In the genomic region with DNA sequence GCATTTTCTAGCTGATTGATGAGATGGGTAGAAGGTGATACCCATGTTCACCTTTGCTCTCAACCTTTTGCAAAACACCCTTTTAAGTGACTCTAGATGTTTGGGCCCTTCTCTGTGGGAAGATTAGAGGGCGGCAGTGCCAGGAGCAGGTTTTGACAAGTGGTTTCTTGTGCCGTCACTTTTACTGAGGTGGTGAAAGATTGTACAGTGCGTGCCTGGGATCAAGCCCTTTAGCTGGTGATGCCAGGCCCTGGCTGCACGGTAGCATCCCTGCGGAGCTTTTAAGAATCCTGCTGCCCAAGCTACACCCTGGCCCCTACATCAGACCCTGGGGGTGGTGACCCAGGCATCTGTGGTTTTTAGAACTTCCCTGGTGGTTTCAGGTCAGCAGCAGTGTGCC, we compare ENCODE assay signal across 29 cellular contexts.
"Had no signal": no experiment of that assay in that cellular context is flagged by ENCODE, and none has a peak within 500 bp of the region (broad histone marks: within the 10 kb centered on the region; RNA-seq: fewer than 3 reads in every experiment).

No MANE protein-coding gene starts in this region.

- H3K27me3 Mint-ChIP-seq: progenitor cell of endocrine pancreas had no signal

- H3K27ac Mint-ChIP-seq: activated naive CD4-positive, alpha-beta T cell treated with anti-CD3 and anti-CD28 coated beads for 36 hours; activated naive CD8-positive, alpha-beta T cell treated with anti-CD3 and anti-CD28 coated beads, Interleukin-2, amount 10 ng/mL, durations not matched to agents 7 days and 5 days; activated T-helper 1 cell treated with anti-CD3 and anti-CD28 coated beads, Interleukin-12 subunit alpha, Interleukin-12 subunit beta, Interleukin-2, Interleukin-4 antibody, amounts not matched to agents 30 ng/mL and 10 ng/mL and 1 ng/mL, durations not matched to agents 14 hours and 24 hours and 36 hours; stimulated activated naive B cell treated with anti-CD40 and anti-IgM and Interleukin-4, amounts not matched to agents 10 μg/mL and 1 μg/mL and 100 μg/mL, for 72 hours; T-cell had no signal

- H3K36me3 ChIP-seq: ascending aorta, gastroesophageal sphincter, neutrophil, thyroid gland, upper lobe of left lung, vagina had no signal

- H3K4me3 ChIP-seq: ascending aorta, gastroesophageal sphincter, lung, mucosa of descending colon, smooth muscle cell, stomach, thyroid gland, upper lobe of left lung, vagina had no signal

- H3K9me3 ChIP-seq: ascending aorta, gastroesophageal sphincter, mucosa of descending colon, neutrophil, stomach, thyroid gland, upper lobe of left lung, vagina had no signal

- H3K4me1 ChIP-seq: ascending aorta, thyroid gland had no signal

- H3K27ac ChIP-seq: ascending aorta, epithelial cell of prostate, gastroesophageal sphincter, neutrophil, stomach, thyroid gland, upper lobe of left lung, vagina had no signal

- DNase-seq: activated CD4-positive, alpha-beta T cell treated with anti-CD3 and anti-CD28 coated beads for 4 hours; activated CD4-positive, alpha-beta T cell treated with anti-CD3 and anti-CD28 coated beads, Interleukin-2, amount 50 U/mL, for 4 hours; activated CD8-positive, alpha-beta memory T cell treated with anti-CD3 and anti-CD28 coated beads for 24 hours; activated effector memory CD4-positive, alpha-beta T cell treated with anti-CD3 and anti-CD28 coated beads, Interleukin-2, amount 50 U/mL, for 16 hours; activated naive CD4-positive, alpha-beta T cell treated with anti-CD3 and anti-CD28 coated beads for 36 hours; activated naive CD8-positive, alpha-beta T cell treated with anti-CD3 and anti-CD28 coated beads, Interleukin-2, amount 10 ng/mL, durations not matched to agents 7 days and 5 days; cortex of kidney; endodermal cell; hippocampal formation; mucosa of descending colon; stimulated activated CD4-positive, alpha-beta T cell treated with anti-CD3 and anti-CD28 coated beads, Interleukin-1b, Interleukin-23, amount 100 ng/mL, for 48 hours; stimulated activated CD4-positive, alpha-beta T cell treated with anti-CD3 and anti-CD28 coated beads, Interleukin-4, amount 100 ng/mL, for 4 hours; stimulated activated naive B cell treated with anti-CD40 and anti-IgM and Interleukin-4, amounts not matched to agents 10 μg/mL and 1 μg/mL and 100 μg/mL, for 72 hours; stomach; T-cell; thyroid gland; upper lobe of left lung had no signal

- H3K4me1 Mint-ChIP-seq: activated naive CD8-positive, alpha-beta T cell treated with anti-CD3 and anti-CD28 coated beads, Interleukin-2, amount 10 ng/mL, durations not matched to agents 7 days and 5 days; T-cell had no signal

- H3K36me3 Mint-ChIP-seq: activated naive CD8-positive, alpha-beta T cell treated with anti-CD3 and anti-CD28 coated beads, Interleukin-2, amount 10 ng/mL, durations not matched to agents 7 days and 5 days; T-cell had no signal

- H3K27me3 ChIP-seq: ascending aorta, gastroesophageal sphincter, stomach, thyroid gland, upper lobe of left lung, vagina had no signal

- H3K4me2 ChIP-seq: smooth muscle cell had no signal

- ATAC-seq: gastroesophageal sphincter; left lobe of liver; mucosa of descending colon; stimulated activated naive B cell treated with anti-CD40 and anti-IgM and Interleukin-4, amounts not matched to agents 10 μg/mL and 1 μg/mL and 100 μg/mL, for 72 hours; T-cell had no signal

- H3K9me3 Mint-ChIP-seq: activated naive CD4-positive, alpha-beta T cell treated with anti-CD3 and anti-CD28 coated beads for 36 hours; activated T-helper 1 cell treated with anti-CD3 and anti-CD28 coated beads, Interleukin-12 subunit alpha, Interleukin-12 subunit beta, Interleukin-2, Interleukin-4 antibody, amounts not matched to agents 30 ng/mL and 10 ng/mL and 1 ng/mL, durations not matched to agents 14 hours and 24 hours and 36 hours; brain; endodermal cell; nephron progenitor cell; T-cell had no signal

- H3K4me3 Mint-ChIP-seq: activated naive CD4-positive, alpha-beta T cell treated with anti-CD3 and anti-CD28 coated beads for 36 hours; activated naive CD8-positive, alpha-beta T cell treated with anti-CD3 and anti-CD28 coated beads, Interleukin-2, amount 10 ng/mL, durations not matched to agents 7 days and 5 days; activated T-helper 1 cell treated with anti-CD3 and anti-CD28 coated beads, Interleukin-12 subunit alpha, Interleukin-12 subunit beta, Interleukin-2, Interleukin-4 antibody, amounts not matched to agents 30 ng/mL and 10 ng/mL and 1 ng/mL, durations not matched to agents 14 hours and 24 hours and 36 hours; brain; endodermal cell; nephron progenitor cell; stimulated activated naive B cell treated with anti-CD40 and anti-IgM and Interleukin-4, amounts not matched to agents 10 μg/mL and 1 μg/mL and 100 μg/mL, for 72 hours; T-cell had no signal
